In genomic region chr21:42923553-42924432, GRCh38 we compare ENCODE assay signal across 8 cellular contexts. TPM values are rescaled to one million over a fixed set of nuclear protein-coding genes. Genes with fewer than 3 reads are reported as not detected.
DNase-seq lines count a peak whose midpoint lies in the region; ATAC-seq and TF ChIP-seq lines count a peak whose summit lies in the region.

No MANE protein-coding gene starts in this region.

- intact Hi-C loops in left colon (cut with DNase I, micrococcal nuclease), result no loop called here

- TF ChIP-seq CTCF in choroid plexus epithelial cell (conservative IDR thresholded peaks at IDR 0.05; ENCODE audit: low read depth, low read length), result peak; percentile 90

- DNase-seq in EH (ENCODE audit: low read depth) (peak; percentile 92), NCI-H460 (ENCODE audit: extremely low read depth, low read depth) (peak; percentile 84), choroid plexus epithelial cell (ENCODE audit: low read depth) (peak; percentile 92), left colon (peak; percentile 69 to 74)
- DNase-seq in activated CD4-positive, alpha-beta T cell treated with anti-CD3 and anti-CD28 coated beads for 1 hour, result peak; percentile 28
- DNase-seq in stimulated activated CD4-positive, alpha-beta T cell treated with anti-CD3 and anti-CD28 coated beads, Interleukin-1b, Interleukin-23, amount 100 ng/mL, for 48 hours, result peak; percentile 80

- peak overlapping the region; percentile 31 for H3K4me3 ChIP-seq in choroid plexus epithelial cell (ENCODE audit: low read depth, low read length)

- peak; percentile 52 for ATAC-seq in HG03159 (IDR thresholded peaks at IDR 0.05; ENCODE audit: unreplicated experiment)
- peak; percentile 98 for ATAC-seq in left colon
- no peak for ATAC-seq in GM19324 (IDR thresholded peaks at IDR 0.05; ENCODE audit: low FRiP score, unreplicated experiment)

RNA-seq across cellular contexts. Expression of gene ERVH48-1, which starts 1.6 kb away (rescaled TPM):
- total RNA-seq in NCI-H460 (2014; rRNA removed; shearing (Covaris generic)), result not detected in 2 replicates
- not detected in 2 replicates for polyA plus RNA-seq in NCI-H460 (2014; cell fraction: nucleus; rRNA removed)
- not detected for total RNA-seq in left colon

RNA-seq across cellular contexts. Expression of gene NDUFV3, which starts 30.7 kb away (rescaled TPM):
- 28.0 and 30.1 TPM in 2 replicates for total RNA-seq in NCI-H460 (2014; rRNA removed; shearing (Covaris generic))
- polyA plus RNA-seq in NCI-H460 (2014; cell fraction: nucleus; rRNA removed), result 27.4 and 30.0 TPM in 2 replicates
- 10 to 100 TPM; 35.7 to 38.2 TPM for total RNA-seq in left colon

RNA-seq across cellular contexts. Expression of gene WDR4, which starts 44.5 kb away (rescaled TPM):
- total RNA-seq in NCI-H460 (2014; rRNA removed; shearing (Covaris generic)), result 8.8 and 9.8 TPM in 2 replicates
- polyA plus RNA-seq in NCI-H460 (2014; cell fraction: nucleus; rRNA removed), result 29.7 and 33.9 TPM in 2 replicates
- total RNA-seq in left colon, result 10 to 100 TPM; 10.5 to 21.5 TPM

RNA-seq across cellular contexts. Expression of gene PKNOX1, which starts 50.6 kb away (rescaled TPM):
- total RNA-seq in NCI-H460 (2014; rRNA removed; shearing (Covaris generic)), result 9.7 and 9.8 TPM in 2 replicates
- 6.4 and 8.0 TPM in 2 replicates for polyA plus RNA-seq in NCI-H460 (2014; cell fraction: nucleus; rRNA removed)
- total RNA-seq in left colon, result 10 to 100 TPM; 12.4 to 15.3 TPM

Comparison
In these comparisons a context has a peak if more than half of its experiments do, and no peak if none do; other contexts are left out.
1. DNase-seq: peak in every context shown above with its lines; median percentile 92 in EH; 92 in choroid plexus epithelial cell; 84 in NCI-H460; 80 in stimulated activated CD4-positive, alpha-beta T cell treated with anti-CD3 and anti-CD28 coated beads, Interleukin-1b, Interleukin-23, amount 100 ng/mL, for 48 hours; 72 in left colon; 28 in activated CD4-positive, alpha-beta T cell treated with anti-CD3 and anti-CD28 coated beads for 1 hour.